1 cellular context compared by ENCODE assay signal in the genomic region with DNA sequence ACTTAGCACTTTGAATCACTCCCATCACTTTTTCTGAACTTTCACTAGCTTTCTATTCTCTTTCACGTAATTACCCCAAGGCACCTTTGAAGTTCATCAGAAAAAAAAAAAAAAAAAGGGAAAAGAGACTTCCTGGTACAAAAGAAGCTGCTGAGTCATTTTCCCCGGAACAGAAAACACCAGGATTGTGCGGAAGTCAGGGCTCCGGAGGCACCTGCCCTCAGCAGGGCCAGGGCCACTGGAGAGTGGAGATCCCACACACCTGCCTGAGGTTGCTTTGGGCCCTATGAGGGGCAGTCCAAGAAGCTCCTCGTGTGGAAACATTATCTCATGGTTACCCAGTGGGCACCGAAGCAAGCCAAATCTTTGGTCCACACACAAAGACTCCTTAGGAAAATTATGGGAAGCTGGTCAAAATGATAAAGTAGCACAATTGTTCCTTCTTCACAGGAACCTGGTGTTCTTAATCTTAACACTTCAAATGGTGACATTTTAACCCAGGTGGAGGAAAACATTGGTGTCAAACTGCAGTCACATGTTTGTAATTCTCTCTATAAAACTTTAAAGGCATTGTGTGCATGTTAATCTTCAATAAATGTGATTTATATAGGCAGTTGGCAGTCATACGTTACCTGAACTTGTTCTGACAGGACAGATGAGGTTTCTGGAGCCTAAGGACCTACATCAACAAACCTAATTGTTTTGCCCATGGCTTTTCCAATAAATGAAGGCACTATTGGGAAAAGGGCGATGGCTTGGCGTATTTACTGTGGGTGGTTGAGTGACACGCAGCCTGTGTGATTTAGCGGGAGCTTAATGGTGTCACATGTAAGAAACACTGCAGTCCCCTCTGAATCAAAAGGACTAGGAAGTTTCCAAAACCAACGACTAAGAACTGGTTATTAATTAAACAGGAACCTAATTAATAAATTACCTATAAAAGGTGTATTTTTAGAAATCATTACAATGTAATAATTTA.
TF ChIP-seq lines count a peak whose summit lies in the region.

No MANE protein-coding gene starts in this region.

TF ChIP-seq in WTC11, 78 proteins besides CTCF, POLR2A, EP300 and RAD21 (continued from another document):
- TF ChIP-seq ZNF425 (CRISPR knock-in tag; conservative IDR thresholded peaks at IDR 0.05) = no peak
- TF ChIP-seq, protein P1, sequence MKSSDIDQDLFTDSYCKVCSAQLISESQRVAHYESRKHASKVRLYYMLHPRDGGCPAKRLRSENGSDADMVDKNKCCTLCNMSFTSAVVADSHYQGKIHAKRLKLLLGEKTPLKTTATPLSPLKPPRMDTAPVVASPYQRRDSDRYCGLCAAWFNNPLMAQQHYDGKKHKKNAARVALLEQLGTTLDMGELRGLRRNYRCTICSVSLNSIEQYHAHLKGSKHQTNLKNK (CRISPR knock-in tag; IDR thresholded peaks at IDR 0.05) = no peak
- TF ChIP-seq TCF7 (CRISPR knock-in tag; IDR thresholded peaks at IDR 0.05; ENCODE audit: low read depth) = no peak
- no peak for TF ChIP-seq SP1 (CRISPR knock-in tag; conservative IDR thresholded peaks at IDR 0.05)
